ENCODE assay signal across 8 cellular contexts in genomic region chr1:61851849-61852692, GRCh38.
DNase-seq lines count a peak whose midpoint lies in the region; ATAC-seq and FAIRE-seq lines count a peak whose summit lies in the region.

No MANE protein-coding gene starts in this region.

- H3K9ac ChIP-seq in NT2/D1 (ENCODE audit: insufficient read length, low read depth): no peak overlapping the region

- intact Hi-C loops in Right ventricle myocardium inferior (cut with DNase I) (loop anchor here (5.0 to 10.0 kb wide), 4 partner anchors 800 to 1875 kb away; no protein-coding TSS in a partner anchor), cardiac septum (cut with DNase I) (loop anchor here (5.0 to 10.0 kb wide), 6 partner anchors 400 to 1877 kb away; no protein-coding TSS in a partner anchor), posterior cingulate gyrus (cut with DNase I) (loop anchor here (2.0 to 5.0 kb wide), 4 partner anchors 809 to 1875 kb away; no protein-coding TSS in a partner anchor)

- no peak for DNase-seq in Right ventricle myocardium inferior (ENCODE audit: missing footprints)
- DNase-seq in cardiac septum (ENCODE audit: low spot score): no peak
- peak; percentile 19 for DNase-seq in HTR-8/SVneo (ENCODE audit: insufficient read length, low spot score)
- DNase-seq in NT2/D1 (ENCODE audit: low read depth, low spot score): peak; percentile 65
- peak; percentile 77 for DNase-seq in cerebellar cortex (ENCODE audit: low spot score)
- DNase-seq in left lobe of liver (ENCODE audit: low spot score): no peak
- peak; percentile 22 for DNase-seq in urothelium cell line (ENCODE audit: low spot score)
- DNase-seq in posterior cingulate gyrus: no peak

- H3K27me3 ChIP-seq in NT2/D1 (ENCODE audit: insufficient read depth, insufficient read length): no peaks in the 10 kb centered on the region

- FAIRE-seq in HTR-8/SVneo (lab: Jason Lieb, UNC) (no peak), urothelium cell line (lab: Jason Lieb, UNC) (no peak)

- H3K9me3 ChIP-seq in NT2/D1 (ENCODE audit: insufficient read depth, low read length): no peaks in the 10 kb centered on the region

- no peaks in the 10 kb centered on the region for H3K4me1 ChIP-seq in NT2/D1 (ENCODE audit: insufficient read depth, insufficient read length)

- ATAC-seq in Right ventricle myocardium inferior (peak; percentile 51), left lobe of liver (peak; percentile 86)

- no peak overlapping the region for H3K4me3 ChIP-seq in NT2/D1 (ENCODE audit: insufficient read length, low read depth)

- H3K36me3 ChIP-seq in NT2/D1 (ENCODE audit: insufficient read depth, insufficient read length, low read length): no peaks in the 10 kb centered on the region

Comparison
In these comparisons a context has a peak if more than half of its experiments do, and no peak if none do; other contexts are left out.
1. DNase-seq: peak in HTR-8/SVneo (single experiment), NT2/D1 (single experiment), cerebellar cortex (single experiment) and urothelium cell line (single experiment); none in Right ventricle myocardium inferior (single experiment), cardiac septum (single experiment), left lobe of liver (single experiment) and posterior cingulate gyrus (0 of 10).